ENCODE assay signal across 1 cellular context in genomic region chr6:26388014-26388413, GRCh38.
TF ChIP-seq lines count a peak whose summit lies in the region.

No MANE protein-coding gene starts in this region.

TF ChIP-seq in HepG2, 621 proteins besides CTCF, POLR2A, EP300 and RAD21 (continues in another document):
- TF ChIP-seq TBX3 (IDR thresholded peaks at IDR 0.05; ENCODE audit: borderline replicate concordance) (no peak), FOSL1 (CRISPR knock-in tag; IDR thresholded peaks at IDR 0.05; ENCODE audit: borderline replicate concordance) (no peak), RFXAP (CRISPR knock-in tag; IDR thresholded peaks at IDR 0.05; ENCODE audit: borderline replicate concordance) (peak; percentile 87; the same call in 1 of the 2 replicates), ZNF225 (CRISPR knock-in tag; IDR thresholded peaks at IDR 0.05) (no peak), ZNF326 (CRISPR knock-in tag; IDR thresholded peaks at IDR 0.05; ENCODE audit: borderline replicate concordance) (no peak), KDM2A (CRISPR knock-in tag; IDR thresholded peaks at IDR 0.05; ENCODE audit: borderline replicate concordance, low read depth) (no peak), MAZ (IDR thresholded peaks at IDR 0.05; ENCODE audit: borderline replicate concordance, low read depth, low read length) (peak; percentile 87), MAZ (CRISPR knock-in tag; IDR thresholded peaks at IDR 0.05; ENCODE audit: low read depth) (no peak), STAG1 (CRISPR knock-in tag; IDR thresholded peaks at IDR 0.05) (0 out of 2 replicates have a peak, but pooled peaks have one; percentile 14), ZNF746 (CRISPR knock-in tag; IDR thresholded peaks at IDR 0.05) (no peak), ZNF674 (CRISPR knock-in tag; IDR thresholded peaks at IDR 0.05; ENCODE audit: low read depth) (no peak), PAXIP1 (CRISPR knock-in tag; conservative IDR thresholded peaks at IDR 0.05) (peak; percentile 56), GATAD2A (CRISPR knock-in tag; IDR thresholded peaks at IDR 0.05) (peak; percentile 47), HDAC1 (CRISPR knock-in tag; IDR thresholded peaks at IDR 0.05) (peak; percentile 53; the same call in 1 of the 2 replicates), HIVEP1 (CRISPR knock-in tag; IDR thresholded peaks at IDR 0.05) (no peak), PATZ1 (CRISPR knock-in tag; IDR thresholded peaks at IDR 0.05) (no peak; the same call in 1 of the 2 replicates), CREM (IDR thresholded peaks at IDR 0.05) (no peak), CREM (CRISPR knock-in tag; IDR thresholded peaks at IDR 0.05) (no peak), REST (IDR thresholded peaks at IDR 0.05; ENCODE audit: borderline replicate concordance in 1 of 2, low read depth in 1 of 2, low read length in 2 of 2) (no peak), ZMYM3 (CRISPR knock-in tag; IDR thresholded peaks at IDR 0.05) (peak; percentile 24; the same call in 1 of the 2 replicates), ZNF318 (CRISPR knock-in tag; IDR thresholded peaks at IDR 0.05) (no peak), SALL1 (CRISPR knock-in tag; IDR thresholded peaks at IDR 0.05) (peak; percentile 76), ZNF577 (CRISPR knock-in tag; IDR thresholded peaks at IDR 0.05; ENCODE audit: borderline replicate concordance, low read depth) (no peak), RFX5 (IDR thresholded peaks at IDR 0.05; ENCODE audit: low read depth, low read length) (peak; percentile 76), LCORL (IDR thresholded peaks at IDR 0.05) (no peak), LCORL (CRISPR knock-in tag; IDR thresholded peaks at IDR 0.05) (peak; percentile 74), FOXP4 (CRISPR knock-in tag; IDR thresholded peaks at IDR 0.05) (0 out of 2 replicates have a peak, but pooled peaks have one; percentile 37), HDAC2 (CRISPR knock-in tag; IDR thresholded peaks at IDR 0.05) (peak; percentile 70; the same call in 1 of the 2 replicates), RNF2 (conservative IDR thresholded peaks at IDR 0.05; ENCODE audit: low read depth) (no peak), ARID3A (IDR thresholded peaks at IDR 0.05; ENCODE audit: low read depth, low read length) (peak; percentile 51; the same call in 1 of the 2 replicates), TFAP4 (IDR thresholded peaks at IDR 0.05; ENCODE audit: borderline replicate concordance, low read depth) (peak; percentile 90), ZBTB25 (CRISPR knock-in tag; IDR thresholded peaks at IDR 0.05) (no peak), RELA (CRISPR knock-in tag; IDR thresholded peaks at IDR 0.05) (peak; percentile 30; the same call in 1 of the 2 replicates), BHLHE40 (IDR thresholded peaks at IDR 0.05; ENCODE audit: low read length) (no peak), MYC (CRISPR knock-in tag; IDR thresholded peaks at IDR 0.05; ENCODE audit: borderline replicate concordance) (0 out of 2 replicates have a peak, but pooled peaks have one; percentile 19)
